In genomic region chr4:2072971-2073807, GRCh38 we compare ENCODE assay signal across 18 cellular contexts. TPM values are rescaled to one million over a fixed set of nuclear protein-coding genes. Genes with fewer than 3 reads are reported as not detected.
A peak's percentile ranks its signal among the peaks of the same experiment; 100 is the strongest.
DNase-seq lines count a peak whose midpoint lies in the region; ATAC-seq and TF ChIP-seq lines count a peak whose summit lies in the region.
"Had no signal": no experiment of that assay in that cellular context is flagged by ENCODE, and none has a peak within 500 bp of the region (broad histone marks: within the 10 kb centered on the region; RNA-seq: fewer than 3 reads in every experiment).

No MANE protein-coding gene starts in this region.

- peaks cover 0 to 4% (median 3%) of the 10 kb centered on the region in 3 donors for H3K27me3 Mint-ChIP-seq in CD14-positive monocyte (ENCODE audit: low read depth in 3 of 3)
- H3K27me3 Mint-ChIP-seq: B cell; CD4-positive, alpha-beta memory T cell had no signal

- WGBS in neuronal stem cell (ENCODE audit: extremely low coverage in 2 of 2, insufficient read length in 2 of 2, insufficient replicate concordance in 1 of 2), 2 donors: no CpG with 5 or more reads among the region's 20 CpGs

- H3K4me1 ChIP-seq in neuronal stem cell (ENCODE audit: control insufficient read depth in 2 of 2, insufficient read depth in 1 of 2, low read depth in 1 of 2, low read length in 2 of 2): peaks cover 15 to 53% of the 10 kb centered on the region in 2 donors

- no peak for TF ChIP-seq CTCF in CD14-positive monocyte (IDR thresholded peaks at IDR 0.05)
- no peak for TF ChIP-seq CTCF in GM13977 (IDR thresholded peaks at IDR 0.05; ENCODE audit: extremely low read depth, insufficient read depth, missing control alignments)

- intact Hi-C loops in CD14-positive monocyte (cut with micrococcal nuclease): no loop called here

- in situ Hi-C loops in GM13977 (cut with MboI; ENCODE audit: low pct_unique_long_range_greater_than_20kb, low sequenced_read_pairs, unreplicated experiment): no loop called here

- H3K27ac ChIP-seq in caudate nucleus (ENCODE audit: low read depth, low read length) (peak overlapping the region; percentile 84), neuronal stem cell (replicated peaks; ENCODE audit: low read length) (no peak overlapping the region)
- H3K27ac ChIP-seq: PC-9, SK-N-MC had no signal

- peak overlapping the region; percentile 17 for H3K14ac ChIP-seq in neuronal stem cell (ENCODE audit: low read length)

- H3K9ac ChIP-seq in neuronal stem cell (ENCODE audit: low read depth, low read length, poor library complexity): no peak overlapping the region

- peak overlapping the region; percentile 31 for H3K23ac ChIP-seq in neuronal stem cell (ENCODE audit: low read depth, low read length, poor library complexity)

- no peak overlapping the region for H3K4me3 Mint-ChIP-seq in CD14-positive monocyte
- H3K4me3 Mint-ChIP-seq: B cell; CD4-positive, alpha-beta memory T cell had no signal

- H3K4me2 ChIP-seq in neuronal stem cell (ENCODE audit: insufficient read depth, low read length, poor library complexity, severe bottlenecking): no peak overlapping the region
- H3K4me2 ChIP-seq: PC-9 had no signal

- peaks cover 0 to under 1% of the 10 kb centered on the region in 2 donors for H3K9me3 ChIP-seq in neuronal stem cell (replicated peaks in 1 of 2; ENCODE audit: control insufficient read depth in 2 of 2, insufficient read depth in 1 of 2, low read depth in 1 of 2, low read length in 2 of 2)

- H3K4me1 Mint-ChIP-seq in CD14-positive monocyte: no peaks in the 10 kb centered on the region
- H3K4me1 Mint-ChIP-seq: B cell; CD4-positive, alpha-beta memory T cell had no signal

- peak overlapping the region; percentile 70 for H2AK5ac ChIP-seq in neuronal stem cell (ENCODE audit: low read depth, low read length)

- no peak overlapping the region for H3K4ac ChIP-seq in neuronal stem cell (ENCODE audit: low read length)

- no peak overlapping the region for H2BK120ac ChIP-seq in neuronal stem cell (ENCODE audit: low read depth, low read length)

- no peak overlapping the region for H2BK15ac ChIP-seq in neuronal stem cell (ENCODE audit: low read length)

- H3K4me3 ChIP-seq in neuronal stem cell (ENCODE audit: low read length in 2 of 2): no peak overlapping the region
- H3K4me3 ChIP-seq: PC-9, SK-N-MC had no signal

- H3K36me3 Mint-ChIP-seq in CD14-positive monocyte: no peaks in the 10 kb centered on the region
- H3K36me3 Mint-ChIP-seq: CD4-positive, alpha-beta memory T cell had no signal

- ATAC-seq in HG03135 (IDR thresholded peaks at IDR 0.05; ENCODE audit: unreplicated experiment) (no peak), HG03378 (IDR thresholded peaks at IDR 0.05; ENCODE audit: unreplicated experiment) (no peak)

- H3K27me3 ChIP-seq in neuronal stem cell (ENCODE audit: control insufficient read depth in 3 of 3, insufficient read depth in 3 of 3, low read depth in 1 of 3, low read length in 3 of 3): no peaks in the 10 kb centered on the region

- H3K36me3 ChIP-seq in neuronal stem cell (replicated peaks in 1 of 2; ENCODE audit: control insufficient read depth in 2 of 2, insufficient read depth in 2 of 2, low read length in 2 of 2): peaks cover under 1 to 4% of the 10 kb centered on the region in 2 donors

- no peak overlapping the region for H4K8ac ChIP-seq in neuronal stem cell (ENCODE audit: low read depth, low read length)

- no peak overlapping the region for H2BK12ac ChIP-seq in neuronal stem cell (ENCODE audit: low read length)

- peaks cover 2% of the 10 kb centered on the region for H3K79me1 ChIP-seq in neuronal stem cell (ENCODE audit: low read depth, low read length)

- peak overlapping the region; percentile 53 for H2BK5ac ChIP-seq in neuronal stem cell (ENCODE audit: low read length)

- H4K91ac ChIP-seq in neuronal stem cell (ENCODE audit: low read depth, low read length, poor library complexity): no peak overlapping the region

- peak; percentile 38 for DNase-seq in CD14-positive monocyte (ENCODE audit: low spot score)
- DNase-seq in GM13977 (ENCODE audit: low spot score): peak; percentile 13
- no peak for DNase-seq in caudate nucleus (lab: John Stamatoyannopoulos, UW)
- no peak for DNase-seq in neuronal stem cell (ENCODE audit: low spot score)
- DNase-seq in retina: no peak
- DNase-seq in activated CD4-positive, alpha-beta T cell treated with anti-CD3 and anti-CD28 coated beads for 4 hours: no peak
- DNase-seq: DND-41, GF-D8, GOT3, IMR-90, NCI-H1436 treated with DMSO at 0.1 percent for 48 hours, NCI-H2107, PC-9 had no signal

- H3K9me3 Mint-ChIP-seq in CD14-positive monocyte: no peaks in the 10 kb centered on the region
- H3K9me3 Mint-ChIP-seq: CD4-positive, alpha-beta memory T cell had no signal

- no peak overlapping the region for H3K27ac Mint-ChIP-seq in CD14-positive monocyte
- H3K27ac Mint-ChIP-seq: B cell; CD4-positive, alpha-beta memory T cell had no signal

- H2AFZ ChIP-seq in neuronal stem cell (ENCODE audit: low read length): peak overlapping the region; percentile 21
- H2AFZ ChIP-seq: PC-9 had no signal

- H3K18ac ChIP-seq in neuronal stem cell (ENCODE audit: low read length): peak overlapping the region; percentile 44

RNA-seq across cellular contexts. Expression of gene NAT8L, which starts 14.1 kb away (rescaled TPM):
- not detected for polyA plus RNA-seq in CD14-positive monocyte
- 5.1 TPM for polyA plus RNA-seq in neuronal stem cell (2013, experiment 1 of 2)
- polyA plus RNA-seq in neuronal stem cell (2013, experiment 2 of 2): 5.2 TPM
- polyA plus RNA-seq: CD4-positive, alpha-beta memory T cell had no signal

Comparison
In these comparisons a context has a peak if more than half of its experiments do, and no peak if none do; other contexts are left out.
1. DNase-seq: peak in CD14-positive monocyte (single experiment) and GM13977 (single experiment); none in caudate nucleus (0 of 61), neuronal stem cell (single experiment), retina (single experiment) and activated CD4-positive, alpha-beta T cell treated with anti-CD3 and anti-CD28 coated beads for 4 hours (0 of 2).